In genomic region chr5:94832685-94833084, GRCh38 we compare ENCODE assay signal across 16 cellular contexts.
"Had no signal": no experiment of that assay in that cellular context is flagged by ENCODE, and none has a peak within 500 bp of the region (broad histone marks: within the 10 kb centered on the region; RNA-seq: fewer than 3 reads in every experiment).

No MANE protein-coding gene starts in this region.

- H3K9me3 ChIP-seq: lower lobe of right lung, transverse colon had no signal

- H3K4me1 Mint-ChIP-seq: naive B cell; stimulated activated effector memory CD8-positive, alpha-beta T cell treated with anti-CD3 and anti-CD28 coated beads, Interleukin-12 subunit alpha, Interleukin-12 subunit beta, amount 100 ng/mL, for 72 hours had no signal

- H3K4me1 ChIP-seq: lower lobe of right lung, transverse colon had no signal

- H3K27ac Mint-ChIP-seq: activated CD8-positive, alpha-beta memory T cell treated with anti-CD3 and anti-CD28 coated beads, Interleukin-2, amount 10 ng/mL, durations not matched to agents 7 days and 5 days; activated naive CD8-positive, alpha-beta T cell treated with anti-CD3 and anti-CD28 coated beads for 36 hours; naive B cell; progenitor cell of endocrine pancreas; stimulated activated effector memory CD8-positive, alpha-beta T cell treated with anti-CD3 and anti-CD28 coated beads, Interleukin-12 subunit alpha, Interleukin-12 subunit beta, amount 100 ng/mL, for 72 hours had no signal

- H3K9me3 Mint-ChIP-seq: activated naive CD8-positive, alpha-beta T cell treated with anti-CD3 and anti-CD28 coated beads for 36 hours; activated T-cell treated with anti-CD3 and anti-CD28 coated beads, Interleukin-2, amount 50 U/mL, for 4 hours; naive B cell; stimulated activated effector memory CD8-positive, alpha-beta T cell treated with anti-CD3 and anti-CD28 coated beads, Interleukin-12 subunit alpha, Interleukin-12 subunit beta, amount 100 ng/mL, for 72 hours had no signal

- H3K36me3 Mint-ChIP-seq: activated CD8-positive, alpha-beta memory T cell treated with anti-CD3 and anti-CD28 coated beads, Interleukin-2, amount 10 ng/mL, durations not matched to agents 7 days and 5 days; activated naive CD8-positive, alpha-beta T cell treated with anti-CD3 and anti-CD28 coated beads for 36 hours; naive B cell; stimulated activated effector memory CD8-positive, alpha-beta T cell treated with anti-CD3 and anti-CD28 coated beads, Interleukin-12 subunit alpha, Interleukin-12 subunit beta, amount 100 ng/mL, for 72 hours had no signal

- DNase-seq: activated CD8-positive, alpha-beta memory T cell treated with anti-CD3 and anti-CD28 coated beads, Interleukin-2, amount 10 ng/mL, durations not matched to agents 7 days and 5 days; activated effector memory CD4-positive, alpha-beta T cell treated with anti-CD3 and anti-CD28 coated beads, Interleukin-2, amount 50 U/mL, for 16 hours; activated naive CD8-positive, alpha-beta T cell treated with anti-CD3 and anti-CD28 coated beads for 36 hours; activated T-cell treated with anti-CD3 and anti-CD28 coated beads, Interleukin-2, amount 50 U/mL, for 4 hours; brain microvascular endothelial cell; glutamatergic neuron; lower lobe of right lung; naive B cell; nucleus accumbens; right cardiac atrium; small intestine; transverse colon had no signal

- H3K27me3 ChIP-seq: brain microvascular endothelial cell, transverse colon had no signal

- H3K4me3 Mint-ChIP-seq: activated CD8-positive, alpha-beta memory T cell treated with anti-CD3 and anti-CD28 coated beads, Interleukin-2, amount 10 ng/mL, durations not matched to agents 7 days and 5 days; activated naive CD8-positive, alpha-beta T cell treated with anti-CD3 and anti-CD28 coated beads for 36 hours; activated T-cell treated with anti-CD3 and anti-CD28 coated beads, Interleukin-2, amount 50 U/mL, for 4 hours; stimulated activated effector memory CD8-positive, alpha-beta T cell treated with anti-CD3 and anti-CD28 coated beads, Interleukin-12 subunit alpha, Interleukin-12 subunit beta, amount 100 ng/mL, for 72 hours had no signal

- H3K27ac ChIP-seq: brain microvascular endothelial cell, lower lobe of right lung, transverse colon had no signal

- ATAC-seq: activated CD4-positive, CD25-positive, alpha-beta regulatory T cell treated with anti-CD3 and anti-CD28 coated beads, Interleukin-2, amount 50 U/mL, for 24 hours; activated CD8-positive, alpha-beta memory T cell treated with anti-CD3 and anti-CD28 coated beads, Interleukin-2, amount 10 ng/mL, durations not matched to agents 7 days and 5 days; activated T-cell treated with anti-CD3 and anti-CD28 coated beads, Interleukin-2, amount 50 U/mL, for 4 hours; esophagus mucosa; lower lobe of right lung; right cardiac atrium; stimulated activated effector memory CD8-positive, alpha-beta T cell treated with anti-CD3 and anti-CD28 coated beads, Interleukin-12 subunit alpha, Interleukin-12 subunit beta, amount 100 ng/mL, for 72 hours had no signal

- H3K4me3 ChIP-seq: lower lobe of right lung, transverse colon had no signal

- H3K36me3 ChIP-seq: brain microvascular endothelial cell, transverse colon had no signal
